ENCODE assay signal across 1 cellular context in the genomic region with DNA sequence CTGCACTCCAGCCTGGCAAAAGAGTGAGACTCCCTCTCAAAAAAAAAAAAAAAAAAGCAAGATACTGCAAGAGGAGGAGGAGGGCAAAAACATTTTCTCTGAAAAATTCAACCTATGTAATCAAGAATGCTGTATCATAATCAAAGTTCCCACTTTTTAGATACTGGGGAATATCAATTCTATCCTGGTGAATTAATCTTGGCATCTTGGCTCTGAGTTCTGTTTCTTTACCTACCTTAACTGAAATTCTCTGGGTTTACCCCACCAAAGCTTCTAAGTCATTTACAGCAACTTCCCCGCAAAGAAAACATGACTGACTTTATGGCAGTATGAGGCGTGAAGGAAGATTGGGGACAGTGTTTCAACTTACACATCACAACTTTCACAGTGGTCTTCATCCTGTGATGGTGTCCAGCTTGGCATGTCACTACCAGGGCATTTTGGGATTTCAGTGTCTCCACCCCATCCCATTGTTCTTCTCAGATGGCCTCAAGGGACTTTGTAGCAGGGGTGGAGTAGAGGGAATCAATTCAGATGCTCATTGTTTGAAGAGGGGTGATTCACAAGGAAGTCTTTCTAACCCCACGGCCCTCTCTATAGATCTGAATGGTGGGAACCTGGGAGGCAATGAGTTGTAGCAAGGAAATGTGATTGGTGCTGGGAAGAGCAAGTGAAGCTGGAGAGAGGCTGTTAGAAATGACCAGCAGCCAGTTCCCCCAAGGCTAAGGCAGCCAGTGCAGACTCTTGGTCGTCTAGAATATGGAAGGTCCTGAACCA.
TF ChIP-seq lines count a peak whose summit lies in the region.

No MANE protein-coding gene starts in this region.

TF ChIP-seq in IMR-90, 13 proteins besides CTCF, POLR2A, EP300 and RAD21 (continued from another document):
- TF ChIP-seq RFX5 (IDR thresholded peaks at IDR 0.05; ENCODE audit: low read depth, low read length) (no peak), MAFK (IDR thresholded peaks at IDR 0.05; ENCODE audit: low read depth, low read length) (no peak), RCOR1 (IDR thresholded peaks at IDR 0.05; ENCODE audit: insufficient replicate concordance, low read length) (no peak), MAZ (IDR thresholded peaks at IDR 0.05; ENCODE audit: borderline replicate concordance, low read depth, low read length) (no peak)
